In the genomic region with DNA sequence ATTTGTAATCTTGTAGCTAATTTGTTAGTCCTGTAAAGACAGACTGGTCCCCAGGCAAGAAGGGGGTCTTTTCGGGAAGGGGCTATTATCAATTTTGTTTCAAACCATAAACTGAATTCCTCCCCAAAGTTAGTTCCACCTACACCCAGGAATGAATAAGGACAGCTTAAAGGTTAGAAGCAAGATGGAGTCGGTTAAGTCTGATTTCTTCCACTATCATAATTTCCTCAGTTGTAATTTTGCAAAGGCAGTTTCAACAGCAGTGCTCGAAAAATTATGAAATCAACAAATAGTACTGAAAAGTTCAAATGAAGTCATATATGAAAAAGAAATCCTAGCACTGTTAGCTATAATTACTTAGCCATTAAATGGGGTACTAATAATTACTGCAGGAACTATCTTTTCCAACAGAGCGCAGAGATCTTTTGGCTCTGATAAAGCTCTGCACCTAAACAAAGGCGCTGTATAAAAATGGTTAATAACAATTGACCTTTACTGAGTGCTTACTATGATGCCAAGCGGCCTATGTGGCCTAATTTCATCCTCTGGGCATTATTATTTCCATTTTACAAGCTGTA, we compare ENCODE assay signal across 8 cellular contexts. TPM values are rescaled to one million over a fixed set of nuclear protein-coding genes. Genes with fewer than 3 reads are reported as not detected.
A peak's percentile ranks its signal among the peaks of the same experiment; 100 is the strongest.
DNase-seq lines count a peak whose midpoint lies in the region; ATAC-seq and TF ChIP-seq lines count a peak whose summit lies in the region.

No MANE protein-coding gene starts in this region.

- intact Hi-C loops in sigmoid colon (cut with DNase I) = no loop called here

- WGBS in sigmoid colon, 2 donors = 45 to 48% methylated on average over 6 of the region's 6 CpGs

- TF ChIP-seq CTCF in GM12875 (IDR thresholded peaks at IDR 0.05; ENCODE audit: borderline replicate concordance, insufficient read depth, low read depth, low read length) (no peak), VCaP (conservative IDR thresholded peaks at IDR 0.05) (no peak), fibroblast of villous mesenchyme (IDR thresholded peaks at IDR 0.05; ENCODE audit: insufficient read depth, low read depth, low read length) (no peak), sigmoid colon (IDR thresholded peaks at IDR 0.05) (no peak)

- no peak for ATAC-seq in GM21423 (IDR thresholded peaks at IDR 0.05; ENCODE audit: unreplicated experiment)
- no peak for ATAC-seq in HG03520 (IDR thresholded peaks at IDR 0.05; ENCODE audit: unreplicated experiment)

- TF ChIP-seq EP300 in sigmoid colon (IDR thresholded peaks at IDR 0.05) = no peak

- H3K4me1 ChIP-seq in sigmoid colon = peaks cover 0 to 40% (median 29%) of the 10 kb centered on the region in 4 donors

- peak overlapping the region; percentile 85 for H3K4me3 ChIP-seq in GM12875 (ENCODE audit: low read depth, low read length)
- peak overlapping the region; percentile 81 for H3K4me3 ChIP-seq in fibroblast of villous mesenchyme (ENCODE audit: low read depth, low read length)
- H3K4me3 ChIP-seq in sigmoid colon = peak overlapping the region; percentile 57 to 98 (median 94)

- TF ChIP-seq POLR2A in sigmoid colon (IDR thresholded peaks at IDR 0.05) = no peak

- H3K36me3 ChIP-seq in sigmoid colon = peaks cover 6 to 18% (median 11%) of the 10 kb centered on the region in 4 donors

- peak overlapping the region; percentile 96 for H3K27ac ChIP-seq in VCaP
- H3K27ac ChIP-seq in sigmoid colon = peak overlapping the region; percentile 90 to 96 (median 94)

- no peaks in the 10 kb centered on the region for H3K9me3 ChIP-seq in sigmoid colon

- no peak for DNase-seq in fibroblast of villous mesenchyme (ENCODE audit: low read depth)
- no peak for DNase-seq in sigmoid colon
- no peak for DNase-seq in DMS153 treated with DMSO at 0.1 percent for 48 hours (lab: John Stamatoyannopoulos, UW; ENCODE audit: unreplicated experiment)
- no peak for DNase-seq in NOMO-1 treated with dmso at 0.1 percent for 144 hours (lab: John Stamatoyannopoulos, UW; ENCODE audit: unreplicated experiment)

- no peaks in the 10 kb centered on the region for H3K27me3 ChIP-seq in sigmoid colon

RNA-seq across cellular contexts. Expression of gene SEC24C, which starts 0.8 kb away (rescaled TPM):
- total RNA-seq in fibroblast of villous mesenchyme (42.8 and 54.0 TPM in 2 replicates), sigmoid colon (10 to 100 TPM; 34.9 to 42.7 (median 39.0) TPM)
- 10 to 100 TPM; 25.2 to 52.3 (median 29.8) TPM for polyA plus RNA-seq in sigmoid colon

RNA-seq across cellular contexts. Expression of gene CHCHD1, which starts 38.4 kb away (rescaled TPM):
- total RNA-seq in fibroblast of villous mesenchyme (16.8 and 22.5 TPM in 2 replicates), sigmoid colon (10 to 100 TPM; 28.1 to 36.6 (median 34.5) TPM)
- 100 to 1,000 TPM in 1 of 3 donors, 10 to 100 TPM in 2; 76.9 to 134 (median 93.7) TPM for polyA plus RNA-seq in sigmoid colon

RNA-seq across cellular contexts. Expression of gene ZSWIM8, which starts 42.0 kb away (rescaled TPM):
- total RNA-seq in fibroblast of villous mesenchyme (70.2 and 82.5 TPM in 2 replicates), sigmoid colon (100 to 1,000 TPM in 1 of 4 donors, 10 to 100 TPM in 3; 42.5 to 138 (median 71.9) TPM)
- polyA plus RNA-seq in sigmoid colon = 10 to 100 TPM; 34.8 to 64.8 (median 40.2) TPM

RNA-seq across cellular contexts. Expression of gene AGAP5, which starts 45.5 kb away (rescaled TPM):
- total RNA-seq in fibroblast of villous mesenchyme = 3.0 and 3.9 TPM in 2 replicates
- total RNA-seq in sigmoid colon = 1 to 10 TPM; 4.5 to 5.9 (median 5.6) TPM
- polyA plus RNA-seq in sigmoid colon = 1 to 10 TPM; 1.2 to 4.7 (median 1.8) TPM
